In the genomic region with DNA sequence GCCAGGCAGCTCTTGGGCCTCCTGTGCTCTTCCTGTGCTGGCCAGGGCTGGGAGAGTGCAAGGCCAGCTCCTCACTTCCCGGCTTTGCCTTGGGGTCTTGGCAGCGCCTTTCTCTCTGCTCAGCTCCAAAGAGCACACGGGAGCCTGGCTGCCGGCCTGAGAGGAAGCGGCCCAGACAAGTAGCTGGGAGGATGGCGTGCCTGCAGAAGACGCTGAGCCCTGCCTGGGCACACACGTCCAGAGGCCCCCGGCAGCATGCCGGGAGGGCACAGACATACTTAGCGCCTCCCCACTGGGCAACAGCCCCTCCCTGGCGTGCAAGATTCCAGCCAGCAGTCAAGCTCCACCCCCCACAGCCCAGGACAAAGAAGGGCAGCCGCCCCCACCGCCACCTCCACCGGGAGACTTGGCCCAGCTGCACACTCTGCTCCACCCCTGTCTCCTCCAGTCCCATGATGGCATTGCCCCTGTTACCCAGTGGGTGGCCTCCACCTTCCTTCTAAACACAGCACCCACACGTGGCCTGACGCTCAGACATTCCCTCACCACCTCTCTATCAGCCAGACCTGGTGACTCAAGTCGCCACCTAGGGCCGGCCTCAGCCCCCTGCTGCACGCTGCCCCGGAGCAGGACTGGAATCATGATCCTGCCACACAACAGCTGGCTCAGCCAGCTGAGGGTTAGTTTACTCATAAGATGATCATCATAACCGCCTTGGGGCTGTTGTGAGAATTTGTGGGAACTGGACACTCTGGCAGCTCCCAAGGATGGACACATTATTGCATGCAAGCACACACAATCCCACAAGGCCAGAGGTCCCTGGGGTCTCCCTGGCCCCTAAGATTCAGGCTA, we compare ENCODE assay signal across 8 cellular contexts. TPM values are rescaled to one million over a fixed set of nuclear protein-coding genes. Genes with fewer than 3 reads are reported as not detected.
DNase-seq lines count a peak whose midpoint lies in the region; ATAC-seq and TF ChIP-seq lines count a peak whose summit lies in the region.

No MANE protein-coding gene starts in this region.

- 0 to 11% methylated on average over 4 to 13 of the region's 22 CpGs for WGBS in upper lobe of left lung, 2 donors

- H3K79me2 ChIP-seq in DOHH2 (ENCODE audit: control insufficient read depth, low read length), result no peaks in the 10 kb centered on the region
- no peaks in the 10 kb centered on the region for H3K79me2 ChIP-seq in fibroblast of lung (ENCODE audit: control insufficient read depth, insufficient read depth, low read length)

- H3K27me3 ChIP-seq in DOHH2 (ENCODE audit: control insufficient read depth, low read length) (no peaks in the 10 kb centered on the region), fibroblast of lung (ENCODE audit: control insufficient read depth, insufficient read depth, low read length) (no peaks in the 10 kb centered on the region), upper lobe of left lung (no peaks in the 10 kb centered on the region)

- no peak overlapping the region for H2AFZ ChIP-seq in fibroblast of lung (ENCODE audit: low read length)

- peak overlapping the region in 1 of 2 donors; percentile 3 for H3K27ac Mint-ChIP-seq in natural killer cell

- peak; percentile 79 for TF ChIP-seq CTCF in DOHH2 (IDR thresholded peaks at IDR 0.05; ENCODE audit: low read depth, low read length, poor library complexity, severe bottlenecking)
- TF ChIP-seq CTCF in fibroblast of lung (conservative IDR thresholded peaks at IDR 0.05 in 1 of 2, IDR thresholded peaks at IDR 0.05 in 1 of 2; ENCODE audit: low read depth in 1 of 2, low read length in 2 of 2), result peak; percentile 45 to 59
- TF ChIP-seq CTCF in natural killer cell (IDR thresholded peaks at IDR 0.05), result peak; percentile 30
- TF ChIP-seq CTCF in upper lobe of left lung (IDR thresholded peaks at IDR 0.05), result peak; percentile 39 to 69 (median 50)

- ATAC-seq in HG02759 (IDR thresholded peaks at IDR 0.05; ENCODE audit: unreplicated experiment) (peak; percentile 77), natural killer cell (peak; percentile 74 to 98 (median 96)), upper lobe of left lung (ENCODE audit: low FRiP score in 2 of 2) (peak; percentile 83 to 89), HG03342 (IDR thresholded peaks at IDR 0.05; ENCODE audit: unreplicated experiment) (no peak)

- TF ChIP-seq POLR2A in upper lobe of left lung (IDR thresholded peaks at IDR 0.05), result no peak

- H3K9ac ChIP-seq in fibroblast of lung (ENCODE audit: insufficient read depth, low read length), result peak overlapping the region; percentile 54

- no peak overlapping the region for H3K4me3 ChIP-seq in DOHH2 (ENCODE audit: low read length)
- no peak overlapping the region for H3K4me3 ChIP-seq in fibroblast of lung (replicated peaks in 1 of 4; ENCODE audit: control extremely low read depth in 1 of 4, insufficient read depth in 1 of 4, low read depth in 3 of 4, low read length in 4 of 4)
- H3K4me3 ChIP-seq in upper lobe of left lung, result peak overlapping the region in 3 of 4 donors; percentile 8 to 30 (median 30)

- H3K9me2 ChIP-seq in DOHH2 (replicated peaks; ENCODE audit: control insufficient read depth, low read length), result no peaks in the 10 kb centered on the region

- no peak for TF ChIP-seq EP300 in upper lobe of left lung (IDR thresholded peaks at IDR 0.05)

- H3K36me3 ChIP-seq in DOHH2 (ENCODE audit: control insufficient read depth, low read length) (no peaks in the 10 kb centered on the region), fibroblast of lung (ENCODE audit: control insufficient read depth, insufficient read depth, low read length) (peaks cover 4% of the 10 kb centered on the region), upper lobe of left lung (no peaks in the 10 kb centered on the region)

- H3K4me1 Mint-ChIP-seq in natural killer cell, result peaks cover 10 to 15% of the 10 kb centered on the region in 2 donors

- no peaks in the 10 kb centered on the region for H3K36me3 Mint-ChIP-seq in natural killer cell

- H3K27ac ChIP-seq in DOHH2 (ENCODE audit: low read depth, low read length), result no peak overlapping the region
- peak overlapping the region; percentile 92 for H3K27ac ChIP-seq in fibroblast of lung (ENCODE audit: insufficient read depth, low read length)
- H3K27ac ChIP-seq in upper lobe of left lung, result peak overlapping the region; percentile 43 to 67 (median 56)

- intact Hi-C loops in natural killer cell (cut with micrococcal nuclease), result no loop called here

- no peaks in the 10 kb centered on the region for H3K9me3 Mint-ChIP-seq in natural killer cell

- no peaks in the 10 kb centered on the region for H3F3A ChIP-seq in DOHH2 (ENCODE audit: control insufficient read depth, insufficient read depth)

- DNase-seq in NCI-H82 treated with DMSO at 0.1 percent for 48 hours (lab: John Stamatoyannopoulos, UW; ENCODE audit: unreplicated experiment) (peak; percentile 37), activated T-helper 1 cell treated with Interleukin-2 at 50 U/mL for 16 hours (ENCODE audit: low read depth) (peak; percentile 27), fibroblast of lung (ENCODE audit: low read depth in 2 of 2) (peak; percentile 97 to 99), natural killer cell (no peak), upper lobe of left lung (peak; percentile 79 to 86)

- H3K4me3 Mint-ChIP-seq in natural killer cell, result peak overlapping the region; percentile 49

- H3K9me3 ChIP-seq in DOHH2 (ENCODE audit: control insufficient read depth, insufficient read depth, low read length) (no peaks in the 10 kb centered on the region), fibroblast of lung (ENCODE audit: control insufficient read depth, insufficient read depth, low read depth, low read length) (no peaks in the 10 kb centered on the region), upper lobe of left lung (no peaks in the 10 kb centered on the region)

- H3K27me3 Mint-ChIP-seq in natural killer cell (ENCODE audit: low read depth in 2 of 2), result peaks cover 0 to 3% of the 10 kb centered on the region in 2 donors

- H3K4me1 ChIP-seq in DOHH2 (ENCODE audit: control insufficient read depth, low read length) (peaks cover 15% of the 10 kb centered on the region), fibroblast of lung (ENCODE audit: control insufficient read depth, extremely low read depth, insufficient read depth, low read length) (peaks cover 25% of the 10 kb centered on the region), upper lobe of left lung (peaks cover 12 to 27% (median 16%) of the 10 kb centered on the region in 4 donors)

- no peaks in the 10 kb centered on the region for H4K20me1 ChIP-seq in DOHH2 (ENCODE audit: control insufficient read depth, insufficient read depth, low read depth, low read length)
- H4K20me1 ChIP-seq in fibroblast of lung (ENCODE audit: control insufficient read depth, extremely low read depth, insufficient read depth, low read length), result no peaks in the 10 kb centered on the region

- peak overlapping the region; percentile 54 for H3K4me2 ChIP-seq in DOHH2 (ENCODE audit: low read length)
- peak overlapping the region; percentile 33 for H3K4me2 ChIP-seq in fibroblast of lung (ENCODE audit: extremely low read depth, insufficient read depth, low read length)

RNA-seq across cellular contexts. Expression of a gene that starts 12.4 kb away (rescaled TPM):
- 4.1 and 4.3 TPM in 2 replicates for total RNA-seq in fibroblast of lung
- 1.4 and 1.6 TPM in 2 replicates for polyA plus RNA-seq in fibroblast of lung
- 5.2 and 8.8 TPM in 2 replicates for polyA plus RNA-seq in fibroblast of lung (2012)
- polyA minus RNA-seq in fibroblast of lung (ENCODE audit: low replicate concordance), result 1.7 and 5.6 TPM in 2 replicates
- total RNA-seq in natural killer cell, result not detected
- total RNA-seq in upper lobe of left lung, result 10 to 100 TPM in 5 of 6 donors, 1 to 10 TPM in 1; 1.6 to 19.7 (median 14.1) TPM

RNA-seq across cellular contexts. Expression of a gene that starts 23.2 kb away (rescaled TPM):
- total RNA-seq in fibroblast of lung (577 and 584 TPM in 2 replicates), natural killer cell (1 to 10 TPM; 2.3 to 7.5 (median 2.6) TPM), upper lobe of left lung (100 to 1,000 TPM in 3 of 6 donors, 10 to 100 TPM in 3; 15.4 to 555 (median 117) TPM)
- 541 and 604 TPM in 2 replicates for polyA plus RNA-seq in fibroblast of lung
- 2,129 and 2,873 TPM in 2 replicates for polyA plus RNA-seq in fibroblast of lung (2012)
- polyA minus RNA-seq in fibroblast of lung (ENCODE audit: low replicate concordance), result 7,488 and 12,203 TPM in 2 replicates

RNA-seq across cellular contexts. Expression of a gene that starts 27.7 kb away (rescaled TPM):
- total RNA-seq in fibroblast of lung, result 41.5 and 45.5 TPM in 2 replicates
- polyA plus RNA-seq in fibroblast of lung, result 22.1 and 26.0 TPM in 2 replicates
- 37.9 and 40.6 TPM in 2 replicates for polyA plus RNA-seq in fibroblast of lung (2012)
- 25.3 and 28.3 TPM in 2 replicates for polyA minus RNA-seq in fibroblast of lung (ENCODE audit: low replicate concordance)
- 100 to 1,000 TPM; 124 to 162 (median 135) TPM for total RNA-seq in natural killer cell
- 100 to 1,000 TPM in 1 of 6 donors, 10 to 100 TPM in 5; 37.5 to 121 (median 74.7) TPM for total RNA-seq in upper lobe of left lung

RNA-seq across cellular contexts. Expression of a gene that starts 48.2 kb away (rescaled TPM):
- 2.1 and 2.3 TPM in 2 replicates for total RNA-seq in fibroblast of lung
- polyA plus RNA-seq in fibroblast of lung, result 1.4 and 3.8 TPM in 2 replicates
- polyA plus RNA-seq in fibroblast of lung (2012), result 6.5 and 13.5 TPM in 2 replicates
- 2.1 and 14.8 TPM in 2 replicates for polyA minus RNA-seq in fibroblast of lung (ENCODE audit: low replicate concordance)
- 1 to 10 TPM; 1.1 to 2.1 (median 1.5) TPM for total RNA-seq in natural killer cell
- 10 to 100 TPM in 2 of 6 donors, 1 to 10 TPM in 3, under 1 TPM in 1; 0.49 to 16.8 (median 5.6) TPM for total RNA-seq in upper lobe of left lung

Comparison
In these comparisons a context has a peak if more than half of its experiments do, and no peak if none do; other contexts are left out.
1. H3K4me3 ChIP-seq: peak in upper lobe of left lung (3 of 4); none in DOHH2 (single experiment) and fibroblast of lung (0 of 4).
2. Peak in every context shown above with its lines, with median percentiles within 50 percentile points of each other: CTCF ChIP-seq.